Comparison of ENCODE assay signal across 8 cellular contexts in genomic region chr15:96327155-96327741, GRCh38. TPM values are rescaled to one million over a fixed set of nuclear protein-coding genes. Genes with fewer than 3 reads are reported as not detected.
DNase-seq lines count a peak whose midpoint lies in the region; ATAC-seq and TF ChIP-seq lines count a peak whose summit lies in the region.

No MANE protein-coding gene starts in this region.

- peaks cover 0 to 10% (median 0%) of the 10 kb centered on the region in 3 donors for H3K36me3 ChIP-seq in tibial nerve

- H3K36me3 Mint-ChIP-seq in activated naive CD4-positive, alpha-beta T cell treated with anti-CD3 and anti-CD28 coated beads for 36 hours (ENCODE audit: low read depth): peaks cover 1% of the 10 kb centered on the region

- TF ChIP-seq POLR2A in tibial nerve (IDR thresholded peaks at IDR 0.05): peak in 1 of 2 donors; percentile 54

- no peak overlapping the region for H3K27ac Mint-ChIP-seq in activated naive CD4-positive, alpha-beta T cell treated with anti-CD3 and anti-CD28 coated beads for 36 hours

- peaks cover 22% of the 10 kb centered on the region for H3K4me1 Mint-ChIP-seq in activated naive CD4-positive, alpha-beta T cell treated with anti-CD3 and anti-CD28 coated beads for 36 hours (ENCODE audit: low read depth)

- H3K4me3 Mint-ChIP-seq in activated naive CD4-positive, alpha-beta T cell treated with anti-CD3 and anti-CD28 coated beads for 36 hours: no peak overlapping the region

- peak in 1 of 2 donors; percentile 80 for TF ChIP-seq EP300 in tibial nerve (IDR thresholded peaks at IDR 0.05)

- H3K4me3 ChIP-seq in HFF-Myc (replicated peaks; ENCODE audit: low read depth, low read length): peak overlapping the region; percentile 98
- peak overlapping the region; percentile 46 to 84 (median 66) for H3K4me3 ChIP-seq in tibial nerve

- intact Hi-C loops in activated naive CD4-positive, alpha-beta T cell treated with anti-CD3 and anti-CD28 coated beads for 36 hours (cut with micrococcal nuclease): loop anchor here (1.0 to 2.0 kb wide), 3 partner anchors 18 to 910 kb away; no protein-coding TSS in a partner anchor

- H3K9me3 Mint-ChIP-seq in activated naive CD4-positive, alpha-beta T cell treated with anti-CD3 and anti-CD28 coated beads for 36 hours: no peaks in the 10 kb centered on the region

- DNase-seq in DMS 273 treated with DMSO at 0.1 percent for 48 hours (lab: John Stamatoyannopoulos, UW) (peak; percentile 24), HFF-Myc (ENCODE audit: extremely low read depth, low read depth) (peak; percentile 86), NCI-H748 (lab: John Stamatoyannopoulos, UW; ENCODE audit: unreplicated experiment) (peak; percentile 68), cerebellum (ENCODE audit: low spot score) (peak; percentile 28), left lobe of liver (ENCODE audit: low spot score) (peak; percentile 46), tibial nerve (ENCODE audit: low spot score in 2 of 2) (peak in 1 of 2 donors; percentile 65), inferior parietal cortex (ENCODE audit: extremely low spot score) (no peak)
- no peak for DNase-seq in activated naive CD4-positive, alpha-beta T cell treated with anti-CD3 and anti-CD28 coated beads for 36 hours

- H3K27ac ChIP-seq in tibial nerve: peak overlapping the region; percentile 92 to 99 (median 97)

- peaks cover 0 to 20% (median 4%) of the 10 kb centered on the region in 4 donors for H3K4me1 ChIP-seq in tibial nerve

- no peaks in the 10 kb centered on the region for H3K27me3 ChIP-seq in tibial nerve

- no peaks in the 10 kb centered on the region for H3K9me3 ChIP-seq in tibial nerve

- TF ChIP-seq CTCF in HFF-Myc (IDR thresholded peaks at IDR 0.05; ENCODE audit: low read depth, low read length, missing control alignments) (peak; percentile 61), tibial nerve (IDR thresholded peaks at IDR 0.05) (peak; percentile 59 to 87 (median 77))

- 1% methylated on average over 14 of the region's 14 CpGs for WGBS in tibial nerve, 2 donors

- peaks cover 76% of the 10 kb centered on the region for H3K27me3 Mint-ChIP-seq in activated naive CD4-positive, alpha-beta T cell treated with anti-CD3 and anti-CD28 coated beads for 36 hours (ENCODE audit: low read depth)

- peak; percentile 59 for ATAC-seq in left lobe of liver

- CTCF ChIA-PET in activated naive CD4-positive, alpha-beta T cell treated with anti-CD3 and anti-CD28 coated beads for 36 hours (lab: Charles Lee): interaction anchor here (0.9 to 1.1 kb wide), 3 partner anchors 28 to 375 kb away, joined by 3 to 4 read pairs (median 3); no protein-coding TSS in a partner anchor

RNA-seq across cellular contexts. Expression of gene NR2F2, which starts 3.3 kb away (rescaled TPM):
- total RNA-seq in cerebellum: 22.8 TPM
- 37.0 TPM for total RNA-seq in left lobe of liver
- 100 to 1,000 TPM in 3 of 4 donors, 10 to 100 TPM in 1; 70.8 to 129 (median 124) TPM for total RNA-seq in tibial nerve
- total RNA-seq in activated naive CD4-positive, alpha-beta T cell treated with anti-CD3 and anti-CD28 coated beads for 36 hours: not detected

Comparison
In these comparisons a context has a peak if more than half of its experiments do, and no peak if none do; other contexts are left out.
1. DNase-seq: peak in DMS 273 treated with DMSO at 0.1 percent for 48 hours (single experiment), HFF-Myc (single experiment), NCI-H748 (single experiment), cerebellum (single experiment) and left lobe of liver (single experiment); none in inferior parietal cortex (single experiment) and activated naive CD4-positive, alpha-beta T cell treated with anti-CD3 and anti-CD28 coated beads for 36 hours (single experiment).
2. RNA of gene NR2F2, which starts 3.3 kb away (total RNA-seq): 70.8 to 129 TPM in tibial nerve, 37.0 TPM in left lobe of liver (single experiment) and 22.8 TPM in cerebellum (single experiment); not detected in activated naive CD4-positive, alpha-beta T cell treated with anti-CD3 and anti-CD28 coated beads for 36 hours; every median in the first group is over 10 times any median in the second.